8 cellular contexts compared by ENCODE assay signal in genomic region chr11:128725630-128726461, GRCh38. TPM values are rescaled to one million over a fixed set of nuclear protein-coding genes. Genes with fewer than 3 reads are reported as not detected.
A peak's percentile ranks its signal among the peaks of the same experiment; 100 is the strongest.
DNase-seq lines count a peak whose midpoint lies in the region; ATAC-seq, FAIRE-seq and TF ChIP-seq lines count a peak whose summit lies in the region.

No MANE protein-coding gene starts in this region.

- H3K27me3 Mint-ChIP-seq in HFFc6 (ENCODE audit: insufficient read depth): peaks cover 2% of the 10 kb centered on the region; the same call in 1 of the 2 replicates

- intact Hi-C loops in mucosa of descending colon (cut with DNase I, micrococcal nuclease): no loop called here

- no peak overlapping the region for H3K4me3 Mint-ChIP-seq in HFFc6

- CTCF ChIA-PET in GM10248 (lab: Yijun Ruan, JAX): interaction anchor here (1.4 to 3.8 kb wide), 4 partner anchors 11 to 31 kb away, joined by 4 to 24 read pairs (median 7); no protein-coding TSS in a partner anchor

- peak; percentile 65 to 70 for ATAC-seq in activated naive CD4-positive, alpha-beta T cell treated with anti-CD3 and anti-CD28 coated beads, Interleukin-2, amount 50 U/mL, for 72 hours
- peak; percentile 61 for ATAC-seq in mucosa of descending colon

- no peaks in the 10 kb centered on the region for H3K36me3 ChIP-seq in mucosa of descending colon (ENCODE audit: low read depth)

- no peaks in the 10 kb centered on the region for H3K9me3 ChIP-seq in mucosa of descending colon

- peak overlapping the region; percentile 16 for H3K4me3 ChIP-seq in NB4 (ENCODE audit: low read depth, low read length)
- no peak overlapping the region for H3K4me3 ChIP-seq in mucosa of descending colon

- H3K4me1 Mint-ChIP-seq in HFFc6 (ENCODE audit: low read depth): peaks cover 37% of the 10 kb centered on the region

- DNase-seq in GM12892 (ENCODE audit: insufficient read length) (no peak), HFFc6 (peak; percentile 67), NB4 (ENCODE audit: low read depth) (peak; percentile 92), mucosa of descending colon (peak in 1 of 3 donors; percentile 57), GM10248 (ENCODE audit: extremely low spot score) (no peak), GM19240 (ENCODE audit: insufficient read length, low spot score) (no peak)
- DNase-seq in activated naive CD4-positive, alpha-beta T cell treated with anti-CD3 and anti-CD28 coated beads, Interleukin-2, amount 50 U/mL, for 72 hours (ENCODE audit: low spot score in 2 of 2): peak; percentile 44 to 65
- no peak for DNase-seq in effector CD8-positive, alpha-beta T cell (lab: John Stamatoyannopoulos, UW)

- peak; percentile 99 for FAIRE-seq in GM12892 (lab: Jason Lieb, UNC)

- no peaks in the 10 kb centered on the region for H3K9me3 Mint-ChIP-seq in HFFc6
- no peaks in the 10 kb centered on the region for H3K9me3 Mint-ChIP-seq in activated naive CD4-positive, alpha-beta T cell treated with anti-CD3 and anti-CD28 coated beads, Interleukin-2, amount 50 U/mL, for 72 hours

- TF ChIP-seq POLR2A in GM12892 (IDR thresholded peaks at IDR 0.05; ENCODE audit: low read depth, low read length) (peak; percentile 57; the same call in 1 of the 2 replicates), NB4 (IDR thresholded peaks at IDR 0.05; ENCODE audit: extremely low read depth, insufficient read length) (no peak)

- peaks cover 20% of the 10 kb centered on the region for H3K4me1 ChIP-seq in mucosa of descending colon (ENCODE audit: low read depth)

- POLR2A ChIA-PET in GM10248 (lab: Yijun Ruan, JAX): interaction anchor here (0.8 to 0.9 kb wide), 2 partner anchors 8 to 28 kb away, joined by 3 to 6 read pairs; no protein-coding TSS in a partner anchor

- peaks cover 8% of the 10 kb centered on the region for H3K36me3 Mint-ChIP-seq in HFFc6 (ENCODE audit: low read depth)
- H3K36me3 Mint-ChIP-seq in activated naive CD4-positive, alpha-beta T cell treated with anti-CD3 and anti-CD28 coated beads, Interleukin-2, amount 50 U/mL, for 72 hours: peaks cover 0 to 20% of the 10 kb centered on the region in 2 donors

- H3K27ac Mint-ChIP-seq in HFFc6: peak overlapping the region; percentile 50; the same call in 1 of the 2 replicates
- H3K27ac Mint-ChIP-seq in activated naive CD4-positive, alpha-beta T cell treated with anti-CD3 and anti-CD28 coated beads, Interleukin-2, amount 50 U/mL, for 72 hours: peak overlapping the region; percentile 62 to 81

- TF ChIP-seq CTCF in HFFc6 (IDR thresholded peaks at IDR 0.05) (no peak), NB4 (IDR thresholded peaks at IDR 0.05; ENCODE audit: low read depth, low read length) (no peak), mucosa of descending colon (IDR thresholded peaks at IDR 0.05) (no peak), GM10248 (IDR thresholded peaks at IDR 0.05; ENCODE audit: control extremely low read depth, extremely low read depth, low read depth, missing control alignments) (no peak)

RNA-seq across cellular contexts. Expression of gene FLI1, which starts 32.0 kb away (rescaled TPM):
- 30.8 TPM for polyA plus RNA-seq in GM12892 (2012; ENCODE audit: missing spikeins)
- 10 to 100 TPM; 11.0 to 24.2 (median 19.8) TPM for total RNA-seq in HFFc6 (2021; fragmentation: NEBNext Ultra II Directional; extraction: Animal tissue kit (Norgen Biotek cat#: 25700))
- 10 to 100 TPM; 44.4 to 69.4 TPM for total RNA-seq in activated naive CD4-positive, alpha-beta T cell treated with anti-CD3 and anti-CD28 coated beads, Interleukin-2, amount 50 U/mL, for 72 hours
- total RNA-seq in mucosa of descending colon: 10 to 100 TPM in 2 of 3 donors, 1 to 10 TPM in 1; 5.8 to 10.9 (median 10.1) TPM

Comparison
In these comparisons a context has a peak if more than half of its experiments do, and no peak if none do; other contexts are left out.
1. DNase-seq: peak in HFFc6 (single experiment), NB4 (single experiment) and activated naive CD4-positive, alpha-beta T cell treated with anti-CD3 and anti-CD28 coated beads, Interleukin-2, amount 50 U/mL, for 72 hours (2 of 2); none in GM12892 (single experiment), GM10248 (single experiment), GM19240 (single experiment) and effector CD8-positive, alpha-beta T cell (single experiment).